Comparison of ENCODE assay signal across 8 cellular contexts in the genomic region with DNA sequence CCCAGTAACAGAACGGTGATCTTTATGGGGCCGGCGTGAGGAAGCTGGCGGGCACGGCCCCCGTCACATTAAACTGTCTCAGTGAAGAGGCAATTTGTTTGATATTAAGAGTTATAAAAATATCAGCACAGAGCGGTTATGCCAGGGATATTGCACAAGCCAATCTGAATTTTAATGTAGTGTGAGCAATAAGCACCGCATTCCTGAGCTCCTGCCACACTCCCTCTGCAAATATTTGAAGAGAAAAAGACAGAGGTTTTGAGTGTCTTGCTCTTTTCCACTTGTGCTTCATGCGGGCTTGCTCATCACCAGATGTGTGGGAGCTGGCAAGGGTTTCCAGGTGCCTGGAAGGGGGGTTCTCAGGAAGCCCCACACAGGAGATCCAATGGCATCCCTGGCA. TPM values are rescaled to one million over a fixed set of nuclear protein-coding genes. Genes with fewer than 3 reads are reported as not detected.
DNase-seq lines count a peak whose midpoint lies in the region; FAIRE-seq and TF ChIP-seq lines count a peak whose summit lies in the region.
"Not testable (repeated sequence)": the region's sequence is repeated elsewhere in the genome, so short reads cannot be mapped to it uniquely, and the experiment has no call there.

No MANE protein-coding gene starts in this region.

- in situ Hi-C loops in GM23248 (cut with MboI): not testable (repeated sequence)

- H3K9me3 ChIP-seq in GM23248 (ENCODE audit: low read depth); esophagus muscularis mucosa; osteoblast (ENCODE audit: low read depth, low read length): not testable (repeated sequence)

- peaks cover 51% of the 10 kb centered on the region for H3F3A ChIP-seq in GM23248 (ENCODE audit: insufficient read depth)

- H3K4me1 ChIP-seq in GM23248 (ENCODE audit: insufficient read depth) (peaks cover 53% of the 10 kb centered on the region), esophagus muscularis mucosa (peaks cover 0 to 34% (median 25%) of the 10 kb centered on the region in 4 donors), osteoblast (ENCODE audit: insufficient read depth, low read length) (peaks cover 31% of the 10 kb centered on the region)

- H3K4me2 ChIP-seq in GM23248 (ENCODE audit: unreplicated experiment): peak overlapping the region; percentile 73
- peak overlapping the region; percentile 55 for H3K4me2 ChIP-seq in osteoblast (ENCODE audit: insufficient read depth, low read length)

- not testable (repeated sequence) for TF ChIP-seq EP300 in esophagus muscularis mucosa (IDR thresholded peaks at IDR 0.05)

- intact Hi-C loops in esophagus muscularis mucosa (cut with DNase I): loop anchor here (5.0 kb wide), 1 partner anchor 47 kb away; no protein-coding TSS in a partner anchor

- H3K36me3 ChIP-seq in GM23248 (ENCODE audit: low read depth); esophagus muscularis mucosa; osteoblast (ENCODE audit: insufficient read depth, low read length): not testable (repeated sequence)

- H3K27ac ChIP-seq in GM23248 (peak overlapping the region; percentile 91), esophagus muscularis mucosa (replicated peaks in 1 of 4) (peak overlapping the region; percentile 38 to 66 (median 60)), osteoblast (ENCODE audit: low read depth, low read length) (peak overlapping the region; percentile 80)

- H3K4me3 ChIP-seq in AG09309 (ENCODE audit: control insufficient read depth, low read depth, low read length); esophagus muscularis mucosa; osteoblast (ENCODE audit: insufficient read depth, low read length): not testable (repeated sequence)
- peak overlapping the region; percentile 54 for H3K4me3 ChIP-seq in GM23248

- H3K9me2 ChIP-seq in GM23248 (ENCODE audit: insufficient read depth): not testable (repeated sequence)

- not testable (repeated sequence) for TF ChIP-seq POLR2A in esophagus muscularis mucosa (IDR thresholded peaks at IDR 0.05; ENCODE audit: low read depth)

- H3K79me2 ChIP-seq in GM23248 (ENCODE audit: insufficient read depth); osteoblast (ENCODE audit: insufficient read depth, low read length): not testable (repeated sequence)

- DNase-seq in AG09309 (ENCODE audit: low read depth) (peak; percentile 59), GM23248 (peak; percentile 90), RCC 7860 (ENCODE audit: low spot score) (peak; percentile 65), astrocyte of the hippocampus (ENCODE audit: low read depth, low spot score) (peak; percentile 58), iris pigment epithelial cell (ENCODE audit: low read depth) (peak; percentile 8), osteoblast (ENCODE audit: insufficient read length, low spot score, missing footprints) (peak; percentile 64), urothelium cell line (ENCODE audit: low spot score) (peak; percentile 60)
- not testable (repeated sequence) for DNase-seq in esophagus muscularis mucosa (ENCODE audit: extremely low spot score)

- not testable (repeated sequence) for H2AFZ ChIP-seq in GM23248; osteoblast (ENCODE audit: low read length)

- H4K20me1 ChIP-seq in GM23248 (ENCODE audit: insufficient read depth); osteoblast (ENCODE audit: insufficient read depth, low read length): not testable (repeated sequence)

- WGBS in GM23248 (ENCODE audit: low coverage in 1 of 2, low lambda C conversion rate in 2 of 2, missing lambda C conversion rate in 2 of 2), 2 experiments: 1% methylated on average over 9 of the region's 9 CpGs
- 53% methylated on average over 9 of the region's 9 CpGs for WGBS in esophagus muscularis mucosa

- FAIRE-seq in RCC 7860 (lab: Jason Lieb, UNC): peak; percentile 51
- peak; percentile 30 for FAIRE-seq in urothelium cell line (lab: Jason Lieb, UNC)

- TF ChIP-seq CTCF in AG09309 (IDR thresholded peaks at IDR 0.05; ENCODE audit: control insufficient read depth, insufficient read depth, low read depth, low read length, missing control alignments); esophagus muscularis mucosa (IDR thresholded peaks at IDR 0.05); osteoblast (IDR thresholded peaks at IDR 0.05; ENCODE audit: extremely low read depth, low read depth, low read length): not testable (repeated sequence)

- not testable (repeated sequence) for H3K27me3 ChIP-seq in GM23248 (replicated peaks; ENCODE audit: insufficient read depth); esophagus muscularis mucosa; osteoblast (ENCODE audit: insufficient read depth, low read length)

- H3K9ac ChIP-seq in GM23248: peak overlapping the region; percentile 73

RNA-seq across cellular contexts. Expression of a gene that starts 50.3 kb away (rescaled TPM):
- 2.1 and 5.8 TPM in 2 replicates for total RNA-seq in GM23248 (2014; rRNA removed; shearing (Covaris generic))
- polyA plus RNA-seq in GM23248 (2016; fragmentation: Nextera tagmentation; extraction: Ambion mirVana): 13.1 and 20.4 TPM in 2 replicates
- total RNA-seq in esophagus muscularis mucosa: 1 to 10 TPM in 2 of 4 donors, under 1 TPM in 2; 0.58 to 2.1 (median 1.1) TPM
- 1.8 and 2.9 TPM in 2 replicates for total RNA-seq in osteoblast
